Comparison of ENCODE assay signal across 1 cellular context in the genomic region with DNA sequence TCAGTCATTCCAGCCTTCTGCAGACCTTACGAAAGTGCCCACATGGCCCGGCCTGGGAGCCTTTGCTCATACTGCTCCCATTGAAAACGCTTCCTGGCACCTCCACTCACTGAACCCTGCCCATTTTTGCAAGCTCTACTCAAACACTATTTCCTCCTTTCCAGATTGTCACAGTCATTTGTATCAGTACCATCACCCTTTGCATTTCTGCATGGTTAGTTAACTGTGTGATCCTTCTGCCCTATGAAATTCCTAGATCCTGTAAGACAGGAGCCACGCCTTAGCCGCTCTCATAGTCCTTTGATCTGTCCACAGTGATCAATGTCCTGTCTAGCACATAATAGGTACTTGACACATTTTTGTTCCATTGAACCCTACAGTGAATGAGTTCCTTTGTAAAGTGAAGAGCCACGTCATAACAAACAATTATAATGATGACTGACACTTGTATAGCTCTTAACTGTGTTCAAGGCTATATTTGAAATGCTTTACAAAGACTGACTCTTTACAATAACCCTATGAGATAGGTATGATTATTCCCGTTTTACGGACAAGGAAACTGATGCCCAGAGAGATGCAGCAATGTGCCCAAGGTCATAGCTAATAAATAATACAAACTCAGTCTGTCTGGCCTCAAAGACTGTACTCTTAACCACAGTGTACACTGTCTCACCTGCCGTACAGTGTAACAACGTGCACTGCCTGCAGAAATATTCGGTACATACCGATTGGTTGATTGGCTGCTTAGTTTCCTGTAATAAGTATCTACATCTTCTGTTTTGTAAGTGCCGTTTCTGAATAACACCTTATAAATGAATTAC.
TF ChIP-seq lines count a peak whose summit lies in the region.

No MANE protein-coding gene starts in this region.

TF ChIP-seq in HepG2, 621 proteins besides CTCF, POLR2A, EP300 and RAD21 (continued from another document and continues in another):
- TF ChIP-seq, protein P1, sequence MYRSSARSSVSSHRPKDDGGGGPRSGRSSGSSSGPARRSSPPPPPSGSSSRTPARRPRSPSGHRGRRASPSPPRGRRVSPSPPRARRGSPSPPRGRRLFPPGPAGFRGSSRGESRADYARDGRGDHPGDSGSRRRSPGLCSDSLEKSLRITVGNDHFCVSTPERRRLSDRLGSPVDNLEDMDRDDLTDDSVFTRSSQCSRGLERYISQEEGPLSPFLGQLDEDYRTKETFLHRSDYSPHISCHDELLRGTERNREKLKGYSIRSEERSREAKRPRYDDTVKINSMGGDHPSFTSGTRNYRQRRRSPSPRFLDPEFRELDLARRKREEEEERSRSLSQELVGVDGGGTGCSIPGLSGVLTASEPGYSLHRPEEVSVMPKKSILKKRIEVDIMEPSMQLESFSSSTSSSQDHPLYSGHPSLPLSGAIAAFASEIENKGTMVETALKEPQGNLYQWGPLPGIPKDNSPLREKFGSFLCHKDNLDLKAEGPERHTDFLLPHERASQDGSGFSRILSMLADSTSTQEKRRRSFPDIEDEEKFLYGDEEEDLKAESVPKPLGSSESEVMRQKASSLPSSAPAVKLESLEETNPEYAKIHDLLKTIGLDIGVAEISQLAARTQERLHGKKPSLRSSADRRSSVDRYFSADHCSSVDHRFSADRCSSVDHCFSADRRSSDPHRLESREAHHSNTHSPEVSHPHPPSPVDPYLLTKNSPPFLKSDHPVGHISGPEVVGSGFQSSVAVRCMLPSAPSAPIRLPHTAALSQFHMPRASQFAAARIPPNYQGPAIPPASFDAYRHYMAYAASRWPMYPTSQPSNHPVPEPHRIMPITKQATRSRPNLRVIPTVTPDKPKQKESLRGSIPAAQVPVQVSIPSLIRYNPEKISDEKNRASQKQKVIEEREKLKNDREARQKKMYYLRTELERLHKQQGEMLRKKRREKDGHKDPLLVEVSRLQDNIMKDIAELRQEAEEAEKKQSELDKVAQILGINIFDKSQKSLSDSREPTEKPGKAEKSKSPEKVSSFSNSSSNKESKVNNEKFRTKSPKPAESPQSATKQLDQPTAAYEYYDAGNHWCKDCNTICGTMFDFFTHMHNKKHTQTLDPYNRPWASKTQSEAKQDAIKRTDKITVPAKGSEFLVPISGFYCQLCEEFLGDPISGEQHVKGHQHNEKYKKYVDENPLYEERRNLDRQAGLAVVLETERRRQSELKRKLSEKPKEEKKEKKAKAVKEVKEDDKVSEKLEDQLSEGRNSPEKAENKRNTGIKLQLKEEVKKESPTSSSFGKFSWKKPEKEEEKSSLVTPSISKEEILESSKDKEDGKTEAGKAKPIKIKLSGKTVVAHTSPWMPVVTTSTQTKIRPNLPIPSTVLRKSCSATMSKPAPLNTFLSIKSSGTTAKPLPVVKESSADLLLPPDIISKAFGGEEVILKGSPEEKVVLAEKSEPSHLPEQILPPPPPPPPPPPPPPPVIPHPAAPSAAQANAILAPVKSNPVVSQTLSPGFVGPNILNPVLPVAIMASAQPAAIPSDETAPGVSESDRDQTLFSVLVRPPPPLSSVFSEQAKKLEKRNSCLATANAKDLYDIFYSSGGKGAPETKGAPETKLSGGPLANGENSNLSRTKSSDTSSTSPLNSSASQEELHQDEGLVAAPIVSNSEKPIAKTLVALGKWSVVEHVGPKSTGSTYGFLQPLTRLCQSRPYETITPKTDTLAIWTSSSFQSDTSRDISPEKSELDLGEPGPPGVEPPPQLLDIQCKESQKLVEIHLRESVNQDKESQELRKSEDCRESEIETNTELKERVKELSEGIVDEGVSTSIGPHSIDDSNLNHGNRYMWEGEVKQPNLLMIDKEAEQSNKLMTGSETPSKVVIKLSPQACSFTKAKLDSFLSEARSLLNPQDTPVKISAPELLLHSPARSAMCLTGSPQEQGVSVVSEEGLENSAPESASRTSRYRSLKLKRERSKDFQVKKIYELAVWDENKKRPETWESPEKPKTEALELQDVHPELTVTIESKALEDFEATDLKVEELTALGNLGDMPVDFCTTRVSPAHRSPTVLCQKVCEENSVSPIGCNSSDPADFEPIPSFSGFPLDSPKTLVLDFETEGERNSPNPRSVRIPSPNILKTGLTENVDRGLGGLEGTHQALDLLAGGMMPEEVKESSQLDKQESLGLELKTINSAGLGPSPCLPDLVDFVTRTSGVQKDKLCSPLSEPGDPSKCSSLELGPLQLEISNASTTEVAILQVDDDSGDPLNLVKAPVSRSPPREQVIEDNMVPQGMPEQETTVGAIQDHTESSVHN (CRISPR knock-in tag; IDR thresholded peaks at IDR 0.05): no peak
- TF ChIP-seq DNMT3B (CRISPR knock-in tag; conservative IDR thresholded peaks at IDR 0.05) (no peak), MYC (CRISPR knock-in tag; IDR thresholded peaks at IDR 0.05; ENCODE audit: borderline replicate concordance) (peak; percentile 58; the same call in 1 of the 2 replicates), LCORL (IDR thresholded peaks at IDR 0.05) (no peak), LCORL (CRISPR knock-in tag; IDR thresholded peaks at IDR 0.05) (no peak), ZNF205 (CRISPR knock-in tag; IDR thresholded peaks at IDR 0.05) (peak; percentile 83; the same call in 1 of the 2 replicates), PPARG (CRISPR knock-in tag; conservative IDR thresholded peaks at IDR 0.05) (peak; percentile 87), ZSCAN21 (CRISPR knock-in tag; IDR thresholded peaks at IDR 0.05; ENCODE audit: borderline replicate concordance) (peak; percentile 71; the same call in 1 of the 2 replicates), TAF15 (IDR thresholded peaks at IDR 0.05; ENCODE audit: low read depth, low read length, poor library complexity, severe bottlenecking) (no peak), ARID5B (CRISPR knock-in tag; IDR thresholded peaks at IDR 0.05) (peak; percentile 99), DR1 (CRISPR knock-in tag; IDR thresholded peaks at IDR 0.05) (no peak), FOXA3 (CRISPR knock-in tag; IDR thresholded peaks at IDR 0.05) (peak; percentile 81), ETV6 (CRISPR knock-in tag; conservative IDR thresholded peaks at IDR 0.05) (no peak), THAP11 (CRISPR knock-in tag; IDR thresholded peaks at IDR 0.05) (peak; percentile 56), PHF20 (CRISPR knock-in tag; IDR thresholded peaks at IDR 0.05) (no peak), ZNF772 (CRISPR knock-in tag; IDR thresholded peaks at IDR 0.05) (peak; percentile 53; the same call in 1 of the 2 replicates), ZHX2 (IDR thresholded peaks at IDR 0.05; ENCODE audit: low read depth) (no peak), ZHX2 (CRISPR knock-in tag; IDR thresholded peaks at IDR 0.05; ENCODE audit: borderline replicate concordance) (peak; percentile 96; the same call in 1 of the 2 replicates), ZNF317 (CRISPR knock-in tag; IDR thresholded peaks at IDR 0.05) (peak; percentile 44; the same call in 1 of the 2 replicates), DPF2 (CRISPR knock-in tag; IDR thresholded peaks at IDR 0.05; ENCODE audit: borderline replicate concordance, low read depth) (peak; percentile 83), ZNF629 (CRISPR knock-in tag; conservative IDR thresholded peaks at IDR 0.05) (peak; percentile 98), NFE2L2 (IDR thresholded peaks at IDR 0.05; ENCODE audit: low read length) (peak; percentile 11; the same call in 1 of the 2 replicates), ZNF652 (CRISPR knock-in tag; IDR thresholded peaks at IDR 0.05; ENCODE audit: borderline replicate concordance, low read depth) (peak; percentile 46; the same call in 1 of the 2 replicates), TCF7L2 (IDR thresholded peaks at IDR 0.05; ENCODE audit: low read depth, low read length) (peak; percentile 99), REPIN1 (CRISPR knock-in tag; IDR thresholded peaks at IDR 0.05; ENCODE audit: borderline replicate concordance, low read depth) (peak; percentile 59; the same call in 1 of the 2 replicates), SOX5 (CRISPR knock-in tag; IDR thresholded peaks at IDR 0.05; ENCODE audit: borderline replicate concordance) (peak; percentile 100), CEBPB (IDR thresholded peaks at IDR 0.05; ENCODE audit: borderline replicate concordance, low read depth, low read length) (peak; percentile 11; the same call in 1 of the 2 replicates), ZNF34 (CRISPR knock-in tag; IDR thresholded peaks at IDR 0.05; ENCODE audit: borderline replicate concordance) (peak; percentile 33; the same call in 1 of the 2 replicates), ZNF724P (CRISPR knock-in tag; IDR thresholded peaks at IDR 0.05; ENCODE audit: borderline replicate concordance) (no peak), ARID3A (IDR thresholded peaks at IDR 0.05; ENCODE audit: low read depth, low read length) (peak; percentile 94), ARID2 (CRISPR knock-in tag; IDR thresholded peaks at IDR 0.05; ENCODE audit: borderline replicate concordance) (0 out of 2 replicates have a peak, but pooled peaks have one; percentile 81), SP4 (CRISPR knock-in tag; IDR thresholded peaks at IDR 0.05) (peak; percentile 46; the same call in 1 of the 2 replicates), ETV5 (CRISPR knock-in tag; IDR thresholded peaks at IDR 0.05; ENCODE audit: borderline replicate concordance) (peak; percentile 90)
- TF ChIP-seq, protein P2, sequence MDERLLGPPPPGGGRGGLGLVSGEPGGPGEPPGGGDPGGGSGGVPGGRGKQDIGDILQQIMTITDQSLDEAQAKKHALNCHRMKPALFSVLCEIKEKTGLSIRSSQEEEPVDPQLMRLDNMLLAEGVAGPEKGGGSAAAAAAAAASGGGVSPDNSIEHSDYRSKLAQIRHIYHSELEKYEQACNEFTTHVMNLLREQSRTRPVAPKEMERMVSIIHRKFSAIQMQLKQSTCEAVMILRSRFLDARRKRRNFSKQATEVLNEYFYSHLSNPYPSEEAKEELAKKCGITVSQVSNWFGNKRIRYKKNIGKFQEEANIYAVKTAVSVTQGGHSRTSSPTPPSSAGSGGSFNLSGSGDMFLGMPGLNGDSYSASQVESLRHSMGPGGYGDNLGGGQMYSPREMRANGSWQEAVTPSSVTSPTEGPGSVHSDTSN (CRISPR knock-in tag; IDR thresholded peaks at IDR 0.05): peak; percentile 80
